In the genomic region with DNA sequence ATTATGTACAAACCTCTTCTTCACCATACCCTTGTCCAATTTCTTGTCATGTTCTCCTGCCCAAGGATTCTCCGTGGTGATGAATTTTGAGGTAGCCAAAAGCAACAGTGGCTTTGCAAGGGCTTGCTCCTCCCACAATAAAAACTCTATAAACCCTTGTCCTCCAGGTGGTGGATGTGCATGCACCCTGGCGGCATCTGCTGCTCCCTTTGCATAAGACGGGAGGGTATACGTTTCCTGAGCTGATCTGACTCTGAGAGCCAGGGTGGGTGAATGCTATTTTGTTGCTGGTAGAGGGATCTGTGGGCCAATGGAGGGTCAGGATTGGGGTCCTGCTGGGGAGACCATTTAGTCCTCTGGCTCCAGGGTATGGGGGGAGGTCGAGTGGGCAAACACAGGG, we compare ENCODE assay signal across 23 cellular contexts. TPM values are rescaled to one million over a fixed set of nuclear protein-coding genes. Genes with fewer than 3 reads are reported as not detected.
DNase-seq lines count a peak whose midpoint lies in the region; ATAC-seq and TF ChIP-seq lines count a peak whose summit lies in the region.
"Had no signal": no experiment of that assay in that cellular context is flagged by ENCODE, and none has a peak within 500 bp of the region (broad histone marks: within the 10 kb centered on the region; RNA-seq: fewer than 3 reads in every experiment).

No MANE protein-coding gene starts in this region.

- H3K4me3 ChIP-seq in mucosa of descending colon, result no peak overlapping the region
- H3K4me3 ChIP-seq: HAP-1, Peyer's patch had no signal

- no peak for TF ChIP-seq CTCF in mucosa of descending colon (IDR thresholded peaks at IDR 0.05)

- peaks cover 7% of the 10 kb centered on the region for H3K4me1 ChIP-seq in mucosa of descending colon (ENCODE audit: low read depth)
- H3K4me1 ChIP-seq: HAP-1 had no signal

- intact Hi-C loops in mucosa of descending colon (cut with DNase I, micrococcal nuclease) (no loop called here), posterior cingulate gyrus (cut with DNase I) (no loop called here)

- DNase-seq in NCI-H82 (lab: John Stamatoyannopoulos, UW) (peak; percentile 52), NCI-H82 treated with DMSO at 0.1 percent for 48 hours (lab: John Stamatoyannopoulos, UW; ENCODE audit: unreplicated experiment) (no peak), NCI-H526 treated with DMSO at 0.1 percent for 48 hours (lab: John Stamatoyannopoulos, UW) (peak; percentile 20), mucosa of descending colon (peak in 1 of 3 donors; percentile 25), posterior cingulate gyrus (no peak)
- DNase-seq: C1 segment of cervical spinal cord; Caco-2; CD8-positive, alpha-beta T cell; DMS79 treated with DMSO at 0.1 percent for 48 hours; GF-D8; GOT3; Kasumi-1; NCI-H1092 treated with DMSO at 0.1 percent for 48 hours; NCI-H1436; NCI-H187; NCI-H2081 treated with DMSO at 0.1 percent for 48 hours; NCI-H446; NCI-H524 treated with DMSO at 0.1 percent for 48 hours; Peyer's patch; SHP77 treated with DMSO at 0.1 percent for 48 hours had no signal

- H3K36me3 ChIP-seq in mucosa of descending colon (ENCODE audit: low read depth), result no peaks in the 10 kb centered on the region
- H3K36me3 ChIP-seq: HAP-1, Peyer's patch had no signal

- no peaks in the 10 kb centered on the region for H3K9me3 ChIP-seq in mucosa of descending colon
- H3K9me3 ChIP-seq: Caco-2, HAP-1, Peyer's patch had no signal

- ATAC-seq in mucosa of descending colon (peak; percentile 42), HG03280 (IDR thresholded peaks at IDR 0.05; ENCODE audit: unreplicated experiment) (no peak), GM21447 (IDR thresholded peaks at IDR 0.05; ENCODE audit: unreplicated experiment) (no peak)
- ATAC-seq: CD8-positive, alpha-beta T cell had no signal

RNA-seq across cellular contexts. Expression of gene DNAH1, which starts 5.4 kb away (rescaled TPM):
- total RNA-seq in mucosa of descending colon, result 10 to 100 TPM in 2 of 3 donors, 1 to 10 TPM in 1; 9.0 to 25.9 (median 10.9) TPM

RNA-seq across cellular contexts. Expression of gene GLYCTK, which starts 33.9 kb away (rescaled TPM):
- total RNA-seq in mucosa of descending colon, result 10 to 100 TPM; 37.1 to 78.6 (median 42.7) TPM

RNA-seq across cellular contexts. Expression of gene WDR82, which starts 43.0 kb away (rescaled TPM):
- total RNA-seq in mucosa of descending colon, result 10 to 100 TPM; 55.8 to 83.1 (median 62.9) TPM

Comparison
In these comparisons a context has a peak if more than half of its experiments do, and no peak if none do; other contexts are left out.
1. DNase-seq: peak in NCI-H82 (single experiment) and NCI-H526 treated with DMSO at 0.1 percent for 48 hours (single experiment); none in NCI-H82 treated with DMSO at 0.1 percent for 48 hours (single experiment) and posterior cingulate gyrus (0 of 10).